ENCODE assay signal across 7 cellular contexts in the genomic region with DNA sequence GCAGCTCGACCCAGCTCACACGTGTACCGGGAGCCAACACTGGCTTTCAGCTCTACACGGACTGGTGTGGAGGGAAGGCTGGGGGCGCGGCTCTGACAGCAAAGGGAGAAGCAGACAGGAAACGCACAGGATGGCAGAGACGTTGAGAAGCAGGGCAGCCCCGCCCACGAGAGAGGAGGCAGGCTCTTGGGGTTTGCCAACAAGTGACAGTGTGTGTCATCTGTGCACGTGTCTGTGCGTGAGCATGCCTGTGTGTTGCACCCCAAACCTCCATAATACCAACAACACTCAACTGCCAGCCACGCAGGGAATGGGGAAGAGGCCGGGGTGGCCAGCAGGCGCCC.
A peak's percentile ranks its signal among the peaks of the same experiment; 100 is the strongest.
DNase-seq lines count a peak whose midpoint lies in the region; ATAC-seq and TF ChIP-seq lines count a peak whose summit lies in the region.

No MANE protein-coding gene starts in this region.

- no peak overlapping the region for H3K18ac ChIP-seq in neuronal stem cell (ENCODE audit: low read length)

- WGBS in neuronal stem cell (ENCODE audit: extremely low coverage in 2 of 2, insufficient read length in 2 of 2, insufficient replicate concordance in 1 of 2), 2 donors: no CpG with 5 or more reads among the region's 15 CpGs
- 72 to 85% (median 83%) methylated on average over 15 of the region's 15 CpGs for WGBS in stomach, 5 donors

- no peak for TF ChIP-seq EP300 in stomach (IDR thresholded peaks at IDR 0.05)

- DNase-seq in T-helper 22 cell (ENCODE audit: low read depth) (peak; percentile 89), neuronal stem cell (ENCODE audit: low spot score) (no peak), stomach (peak; percentile 39), NCI-H146 treated with DMSO at 0.1 percent for 48 hours (lab: John Stamatoyannopoulos, UW; ENCODE audit: unreplicated experiment) (no peak), OCI-M2 (lab: John Stamatoyannopoulos, UW; ENCODE audit: unreplicated experiment) (no peak)
- DNase-seq in activated T-helper 1 cell treated with anti-CD3 and anti-CD28 coated beads, Interleukin-2, amount 50 U/mL, for 16 hours (ENCODE audit: low read depth in 1 of 2, low spot score in 1 of 2): peak; percentile 74 to 79

- no peak overlapping the region for H2BK120ac ChIP-seq in neuronal stem cell (ENCODE audit: low read depth, low read length)

- no peak overlapping the region for H3K9ac ChIP-seq in neuronal stem cell (ENCODE audit: low read depth, low read length, poor library complexity)

- no peak overlapping the region for H4K8ac ChIP-seq in neuronal stem cell (ENCODE audit: low read depth, low read length)

- no peak overlapping the region for H3K4ac ChIP-seq in neuronal stem cell (ENCODE audit: low read length)

- H3K23ac ChIP-seq in neuronal stem cell (ENCODE audit: low read depth, low read length, poor library complexity): no peak overlapping the region

- no peak overlapping the region for H2AFZ ChIP-seq in neuronal stem cell (ENCODE audit: low read length)

- H3K4me3 ChIP-seq in neuronal stem cell (ENCODE audit: low read length in 2 of 2) (no peak overlapping the region), stomach (peak overlapping the region in 2 of 4 donors; percentile 13)

- no peak overlapping the region for H2AK5ac ChIP-seq in neuronal stem cell (ENCODE audit: low read depth, low read length)

- TF ChIP-seq CTCF in stomach (IDR thresholded peaks at IDR 0.05): no peak

- no peaks in the 10 kb centered on the region for H3K27me3 ChIP-seq in neuronal stem cell (ENCODE audit: control insufficient read depth in 3 of 3, insufficient read depth in 3 of 3, low read depth in 1 of 3, low read length in 3 of 3)
- no peaks in the 10 kb centered on the region for H3K27me3 ChIP-seq in stomach

- peaks cover 4 to 12% of the 10 kb centered on the region in 2 donors for H3K9me3 ChIP-seq in neuronal stem cell (replicated peaks in 1 of 2; ENCODE audit: control insufficient read depth in 2 of 2, insufficient read depth in 1 of 2, low read depth in 1 of 2, low read length in 2 of 2)
- peaks cover 0 to 3% (median 0%) of the 10 kb centered on the region in 4 donors for H3K9me3 ChIP-seq in stomach

- no peak overlapping the region for H2BK12ac ChIP-seq in neuronal stem cell (ENCODE audit: low read length)

- no peak overlapping the region for H2BK15ac ChIP-seq in neuronal stem cell (ENCODE audit: low read length)

- H3K79me1 ChIP-seq in neuronal stem cell (ENCODE audit: low read depth, low read length): no peaks in the 10 kb centered on the region

- H3K4me2 ChIP-seq in neuronal stem cell (ENCODE audit: insufficient read depth, low read length, poor library complexity, severe bottlenecking): no peak overlapping the region

- no peak for ATAC-seq in GM21423 (IDR thresholded peaks at IDR 0.05; ENCODE audit: unreplicated experiment)

- H3K4me1 ChIP-seq in neuronal stem cell (ENCODE audit: control insufficient read depth in 2 of 2, insufficient read depth in 1 of 2, low read depth in 1 of 2, low read length in 2 of 2): peaks cover 0 to 2% of the 10 kb centered on the region in 2 donors
- H3K4me1 ChIP-seq in stomach: peaks cover 0 to 8% (median 0%) of the 10 kb centered on the region in 4 donors

- H3K14ac ChIP-seq in neuronal stem cell (ENCODE audit: low read length): no peak overlapping the region

- H4K91ac ChIP-seq in neuronal stem cell (ENCODE audit: low read depth, low read length, poor library complexity): no peak overlapping the region

- H3K36me3 ChIP-seq in neuronal stem cell (replicated peaks in 1 of 2; ENCODE audit: control insufficient read depth in 2 of 2, insufficient read depth in 2 of 2, low read length in 2 of 2) (peaks cover 0 to 12% of the 10 kb centered on the region in 2 donors), stomach (peaks cover 0 to 15% (median 12%) of the 10 kb centered on the region in 4 donors)

- intact Hi-C loops in stomach (cut with DNase I; ENCODE audit: low total_unique reads): no loop called here

- no peak for TF ChIP-seq POLR2A in stomach (IDR thresholded peaks at IDR 0.05)

- H2BK5ac ChIP-seq in neuronal stem cell (ENCODE audit: low read length): peak overlapping the region; percentile 21

- H3K27ac ChIP-seq in neuronal stem cell (replicated peaks; ENCODE audit: low read length) (no peak overlapping the region), stomach (peak overlapping the region in 1 of 5 donors; percentile 33)

Comparison
In these comparisons a context has a peak if more than half of its experiments do, and no peak if none do; other contexts are left out.
1. DNase-seq: peak in T-helper 22 cell (single experiment), activated T-helper 1 cell treated with anti-CD3 and anti-CD28 coated beads, Interleukin-2, amount 50 U/mL, for 16 hours (2 of 2) and stomach (single experiment); none in neuronal stem cell (single experiment), NCI-H146 treated with DMSO at 0.1 percent for 48 hours (single experiment) and OCI-M2 (single experiment).